In genomic region chr3:158819282-158819681, GRCh38 we compare ENCODE assay signal across 15 cellular contexts. TPM values are rescaled to one million over a fixed set of nuclear protein-coding genes. Genes with fewer than 3 reads are reported as not detected.
DNase-seq lines count a peak whose midpoint lies in the region; ATAC-seq and TF ChIP-seq lines count a peak whose summit lies in the region.
"Had no signal": no experiment of that assay in that cellular context is flagged by ENCODE, and none has a peak within 500 bp of the region (broad histone marks: within the 10 kb centered on the region; RNA-seq: fewer than 3 reads in every experiment).

No MANE protein-coding gene starts in this region.

- TF ChIP-seq POLR2A in body of pancreas (IDR thresholded peaks at IDR 0.05), result no peak

- intact Hi-C loops in Right ventricle myocardium superior (cut with DNase I), result no loop called here
- intact Hi-C loops in cardiac septum (cut with DNase I), result no loop called here
- intact Hi-C loops in upper lobe of right lung (cut with DNase I), result no loop called here
- intact Hi-C loops in body of pancreas (cut with DNase I), result no loop called here

- H3K27me3 Mint-ChIP-seq in chondrocyte (ENCODE audit: low read depth), result no peaks in the 10 kb centered on the region
- H3K27me3 Mint-ChIP-seq in nephron progenitor cell (ENCODE audit: low read depth, poor library complexity), result no peaks in the 10 kb centered on the region
- H3K27me3 Mint-ChIP-seq in naive thymus-derived CD8-positive, alpha-beta T cell, result no peaks in the 10 kb centered on the region

- no peaks in the 10 kb centered on the region for H3K9me3 ChIP-seq in upper lobe of right lung
- H3K9me3 ChIP-seq in body of pancreas, result no peaks in the 10 kb centered on the region

- no peaks in the 10 kb centered on the region for H3K27me3 ChIP-seq in upper lobe of right lung
- H3K27me3 ChIP-seq in body of pancreas, result no peaks in the 10 kb centered on the region

- DNase-seq in Right ventricle myocardium superior (no peak), cardiac septum (ENCODE audit: low spot score) (no peak), chondrocyte (ENCODE audit: low spot score) (no peak), nephron progenitor cell (no peak), upper lobe of right lung (no peak), body of pancreas (no peak), UCSD-AML1 (lab: John Stamatoyannopoulos, UW; ENCODE audit: unreplicated experiment) (no peak)
- DNase-seq in naive thymus-derived CD8-positive, alpha-beta T cell, result no peak
- DNase-seq: C1 segment of cervical spinal cord, COR-L47, Kasumi-1, NCI-H1417 treated with DMSO at 0.1 percent for 48 hours, NCI-H2029, NCI-H510A treated with DMSO at 0.1 percent for 48 hours, RPMI8226 had no signal

- peaks cover 27% of the 10 kb centered on the region for H3K36me3 Mint-ChIP-seq in chondrocyte (ENCODE audit: low read depth)
- H3K36me3 Mint-ChIP-seq in nephron progenitor cell (ENCODE audit: low read depth), result peaks cover 9% of the 10 kb centered on the region
- H3K36me3 Mint-ChIP-seq in naive thymus-derived CD8-positive, alpha-beta T cell, result peaks cover 13 to 82% (median 23%) of the 10 kb centered on the region in 3 donors

- H3K4me1 ChIP-seq in upper lobe of right lung, result no peaks in the 10 kb centered on the region
- H3K4me1 ChIP-seq in body of pancreas, result no peaks in the 10 kb centered on the region

- ATAC-seq in Right ventricle myocardium superior (ENCODE audit: poor library complexity), result peak; percentile 61
- peak; percentile 50 for ATAC-seq in upper lobe of right lung
- no peak for ATAC-seq in body of pancreas
- ATAC-seq in naive thymus-derived CD8-positive, alpha-beta T cell, result no peak

- H3K4me3 ChIP-seq in upper lobe of right lung, result no peak overlapping the region
- H3K4me3 ChIP-seq in body of pancreas, result no peak overlapping the region

- TF ChIP-seq CTCF in chondrocyte (IDR thresholded peaks at IDR 0.05), result no peak
- TF ChIP-seq CTCF in nephron progenitor cell (IDR thresholded peaks at IDR 0.05), result no peak
- TF ChIP-seq CTCF in upper lobe of right lung (IDR thresholded peaks at IDR 0.05), result no peak
- no peak for TF ChIP-seq CTCF in body of pancreas (IDR thresholded peaks at IDR 0.05)

- POLR2A ChIA-PET in naive thymus-derived CD8-positive, alpha-beta T cell (lab: Charles Lee), result no interaction called here

- peaks cover 79% of the 10 kb centered on the region for H3K36me3 ChIP-seq in upper lobe of right lung
- peaks cover 6 to 23% of the 10 kb centered on the region in 2 donors for H3K36me3 ChIP-seq in body of pancreas (replicated peaks in 1 of 2; ENCODE audit: insufficient read depth in 1 of 2, low read depth in 2 of 2)

- H3K9me3 Mint-ChIP-seq in chondrocyte (ENCODE audit: low read depth) (no peaks in the 10 kb centered on the region), nephron progenitor cell (no peaks in the 10 kb centered on the region)
- no peaks in the 10 kb centered on the region for H3K9me3 Mint-ChIP-seq in naive thymus-derived CD8-positive, alpha-beta T cell

- H3K27ac ChIP-seq in upper lobe of right lung (no peak overlapping the region), body of pancreas (peak overlapping the region in 1 of 4 donors; percentile 19)

- no peaks in the 10 kb centered on the region for H3K4me1 Mint-ChIP-seq in chondrocyte (ENCODE audit: low read depth)
- no peaks in the 10 kb centered on the region for H3K4me1 Mint-ChIP-seq in nephron progenitor cell
- H3K4me1 Mint-ChIP-seq in naive thymus-derived CD8-positive, alpha-beta T cell, result peaks cover 0 to 3% (median 0%) of the 10 kb centered on the region in 4 donors

- H3K27ac Mint-ChIP-seq in chondrocyte (ENCODE audit: unreplicated experiment), result peak overlapping the region; percentile 13
- H3K27ac Mint-ChIP-seq in nephron progenitor cell, result peak overlapping the region; percentile 9
- peak overlapping the region in 2 of 10 donors; percentile 14 to 63 for H3K27ac Mint-ChIP-seq in naive thymus-derived CD8-positive, alpha-beta T cell

- H3K4me3 Mint-ChIP-seq in chondrocyte (ENCODE audit: unreplicated experiment) (no peak overlapping the region), nephron progenitor cell (no peak overlapping the region)
- H3K4me3 Mint-ChIP-seq in naive thymus-derived CD8-positive, alpha-beta T cell, result no peak overlapping the region

- 73 to 76% methylated on average over 3 of the region's 3 CpGs for WGBS in body of pancreas, 2 donors

RNA-seq across cellular contexts. Expression of gene MFSD1, which starts 17.4 kb away (rescaled TPM):
- total RNA-seq in Right ventricle myocardium superior (27.3 TPM), cardiac septum (23.9 TPM), chondrocyte (52.8 to 67.9 TPM (median 53.9 TPM) in 3 replicates), upper lobe of right lung (84.5 TPM), body of pancreas (10 to 100 TPM; 33.3 to 54.2 TPM)
- total RNA-seq in naive thymus-derived CD8-positive, alpha-beta T cell, result 10 to 100 TPM; 28.8 to 30.3 TPM
- 10 to 100 TPM; 41.0 to 56.0 (median 52.2) TPM for polyA plus RNA-seq in naive thymus-derived CD8-positive, alpha-beta T cell

Comparison
In these comparisons a context has a peak if more than half of its experiments do, and no peak if none do; other contexts are left out.
1. ATAC-seq: peak in Right ventricle myocardium superior (single experiment) and upper lobe of right lung (single experiment); none in body of pancreas (single experiment) and naive thymus-derived CD8-positive, alpha-beta T cell (0 of 2).